ENCODE assay signal across 26 cellular contexts in the genomic region with DNA sequence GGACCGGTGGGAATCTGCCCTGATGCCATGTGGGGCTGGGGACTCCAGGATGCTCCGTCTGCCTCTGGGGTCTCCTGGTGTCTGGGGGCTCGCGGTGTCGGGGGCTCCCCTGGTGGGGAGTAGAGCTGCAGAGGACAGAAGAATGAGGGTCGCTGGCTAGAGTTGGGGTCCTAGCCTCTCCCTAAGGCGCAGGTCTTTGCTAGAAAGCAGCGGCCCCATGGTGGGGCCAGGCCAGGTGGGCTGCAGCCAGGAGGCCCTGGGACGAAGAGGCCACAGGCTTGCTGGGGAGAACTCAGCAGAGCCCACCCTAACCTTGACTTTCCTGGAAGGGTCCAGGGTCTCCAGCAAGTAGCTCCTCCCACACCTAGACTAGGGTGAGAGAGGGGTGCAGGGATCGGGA. TPM values are rescaled to one million over a fixed set of nuclear protein-coding genes. Genes with fewer than 3 reads are reported as not detected.
"Had no signal": no experiment of that assay in that cellular context is flagged by ENCODE, and none has a peak within 500 bp of the region (broad histone marks: within the 10 kb centered on the region; RNA-seq: fewer than 3 reads in every experiment).

No MANE protein-coding gene starts in this region.

- ATAC-seq: activated T-cell treated with anti-CD3 and anti-CD28 coated beads, Interleukin-2, amount 50 U/mL, for 4 hours; activated T-helper 17 cell treated with anti-CD3 and anti-CD28 coated beads, Interleukin-2, amount 50 U/mL, for 72 hours; esophagus mucosa; WTC11 had no signal

- FAIRE-seq: frontal cortex had no signal

- H3K27ac ChIP-seq: adrenal gland, breast epithelium, cardiac muscle cell had no signal

- H3K4me3 ChIP-seq: adrenal gland, breast epithelium, cardiac muscle cell had no signal

- DNase-seq: activated CD4-positive, alpha-beta T cell treated with anti-CD3 and anti-CD28 coated beads for 1 hour; activated CD4-positive, alpha-beta T cell treated with anti-CD3 and anti-CD28 coated beads, Interleukin-2, amount 50 U/mL, for 1 hour; activated CD4-positive, alpha-beta T cell treated with anti-CD3 and anti-CD28 coated beads, Interleukin-2, amount 50 U/mL, for 48 hours; activated CD8-positive, alpha-beta memory T cell treated with anti-CD3 and anti-CD28 coated beads for 24 hours; activated CD8-positive, alpha-beta T cell treated with anti-CD3 and anti-CD28 coated beads for 36 hours; activated effector memory CD4-positive, alpha-beta T cell treated with Interleukin-2 at 50 U/mL for 16 hours; activated gamma-delta T cell treated with Interleukin-2 at 50 U/mL for 16 hours; activated naive CD4-positive, alpha-beta T cell treated with anti-CD3 and anti-CD28 coated beads, Interleukin-2, amount 50 U/mL, for 16 hours; activated naive CD4-positive, alpha-beta T cell treated with Interleukin-2 at 50 U/mL for 16 hours; activated T-cell treated with anti-CD3 and anti-CD28 coated beads, Interleukin-2, amount 50 U/mL, for 4 hours; adrenal gland; amygdala; aorta; central memory CD4-positive, alpha-beta T cell; cerebellar nuclear complex; dorsolateral prefrontal cortex; effector memory CD4-positive, alpha-beta T cell; foreskin fibroblast; hippocampal formation; T-helper 2 cell had no signal

- H3K9me3 ChIP-seq: adrenal gland, breast epithelium had no signal

- H3K36me3 ChIP-seq: adrenal gland, breast epithelium, cardiac muscle cell had no signal

- H3K27me3 ChIP-seq: adrenal gland, cardiac muscle cell had no signal

RNA-seq across cellular contexts. Expression of a gene that starts 39.7 kb away (rescaled TPM):
- total RNA-seq: esophagus mucosa had no signal
